Comparison of ENCODE assay signal across 27 cellular contexts in genomic region chr2:78941751-78942150, GRCh38.
"Had no signal": no experiment of that assay in that cellular context is flagged by ENCODE, and none has a peak within 500 bp of the region (broad histone marks: within the 10 kb centered on the region; RNA-seq: fewer than 3 reads in every experiment).

No MANE protein-coding gene starts in this region.

- H3K36me3 ChIP-seq: colonic mucosa, esophagus muscularis mucosa, heart right ventricle, lower lobe of right lung, tibial artery had no signal

- H3K9me3 ChIP-seq: colonic mucosa, lower lobe of right lung, testis, tibial artery had no signal

- FAIRE-seq: keratinocyte had no signal

- DNase-seq: caudate nucleus; cerebellar nuclear complex; colonic mucosa; effector CD8-positive, alpha-beta T cell; endodermal cell; foreskin melanocyte; glutamatergic neuron; heart right ventricle; hippocampal formation; left ventricle myocardium superior; lower lobe of right lung; midbrain; naive thymus-derived CD8-positive, alpha-beta T cell; nephron progenitor cell; nucleus accumbens; psoas muscle; retina; stimulated activated CD4-positive, alpha-beta T cell treated with anti-CD3 and anti-CD28 coated beads, Interleukin-2, amount 100 ng/mL, for 24 hours; stimulated activated CD4-positive, alpha-beta T cell treated with anti-CD3 and anti-CD28 coated beads, Interleukin-4, amount 100 ng/mL, for 24 hours; stimulated activated naive CD8-positive, alpha-beta T cell treated with anti-CD3 and anti-CD28 coated beads, Interleukin-15, Interleukin-2, amounts not matched to agents 100 U/mL and 50 U/mL, for 24 hours; substantia nigra; testis; tibial artery had no signal

- H3K4me3 ChIP-seq: colonic mucosa, esophagus muscularis mucosa, heart right ventricle, lower lobe of right lung, psoas muscle, testis, tibial artery had no signal

- H3K4me1 ChIP-seq: colonic mucosa, esophagus muscularis mucosa, heart right ventricle, lower lobe of right lung, psoas muscle, testis, tibial artery had no signal

- H3K27ac ChIP-seq: colonic mucosa, esophagus muscularis mucosa, heart right ventricle, lower lobe of right lung, psoas muscle, testis, tibial artery had no signal

- ATAC-seq: heart right ventricle; left ventricle myocardium superior; lower lobe of right lung; naive thymus-derived CD8-positive, alpha-beta T cell; psoas muscle; sciatic nerve; stimulated activated effector memory CD8-positive, alpha-beta T cell treated with anti-CD3 and anti-CD28 coated beads, Interleukin-12 subunit alpha, Interleukin-12 subunit beta, amount 100 ng/mL, for 72 hours; stimulated activated naive CD8-positive, alpha-beta T cell treated with anti-CD3 and anti-CD28 coated beads, Interleukin-15, Interleukin-2, amounts not matched to agents 100 U/mL and 50 U/mL, for 24 hours had no signal

- H3K27me3 ChIP-seq: colonic mucosa, esophagus muscularis mucosa, heart right ventricle, testis, tibial artery had no signal
